In the genomic region with DNA sequence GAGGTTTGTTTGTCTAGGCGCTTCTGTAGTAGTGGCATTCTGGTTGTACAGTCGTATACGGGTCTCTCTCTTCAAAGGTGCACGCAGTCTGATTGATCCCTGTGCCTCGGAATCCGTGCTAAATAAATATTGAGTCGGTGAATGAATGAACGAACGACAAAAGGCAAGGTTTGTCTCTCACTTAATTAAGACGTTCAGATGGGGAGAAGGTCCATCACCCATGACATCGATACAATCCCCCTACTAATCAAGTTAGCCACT, we compare ENCODE assay signal across 8 cellular contexts. TPM values are rescaled to one million over a fixed set of nuclear protein-coding genes. Genes with fewer than 3 reads are reported as not detected.
DNase-seq lines count a peak whose midpoint lies in the region; ATAC-seq and TF ChIP-seq lines count a peak whose summit lies in the region.

No MANE protein-coding gene starts in this region.

- H3K9me3 ChIP-seq in PC-3 (ENCODE audit: low read length) (no peaks in the 10 kb centered on the region), psoas muscle (no peaks in the 10 kb centered on the region)

- peak overlapping the region; percentile 88 for H3K4me2 ChIP-seq in PC-3 (ENCODE audit: low read length)

- H2AFZ ChIP-seq in PC-3 (ENCODE audit: low read length): peak overlapping the region; percentile 98

- BruUV-seq in PC-3 (replicated peaks; lab: Mats Ljungman, UMichigan): TSS peak; percentile 58

- no peak for TF ChIP-seq CTCF in PC-3 (conservative IDR thresholded peaks at IDR 0.05; ENCODE audit: low read depth, low read length)
- no peak for TF ChIP-seq CTCF in endothelial cell (IDR thresholded peaks at IDR 0.05; ENCODE audit: unreplicated experiment)
- TF ChIP-seq CTCF in psoas muscle (IDR thresholded peaks at IDR 0.05): no peak

- intact Hi-C loops in activated naive CD4-positive, alpha-beta T cell treated with anti-CD3 and anti-CD28 coated beads for 36 hours (cut with micrococcal nuclease): loop anchor here (5.0 kb wide), 1 partner anchor 223 kb away; a partner anchor contains a TSS
- intact Hi-C loops in PC-3 (cut with micrococcal nuclease): loop anchor here (5.0 kb wide), 1 partner anchor 38 kb away; no protein-coding TSS in a partner anchor
- intact Hi-C loops in psoas muscle (cut with DNase I): loop anchor here (5.0 to 10.0 kb wide), 3 partner anchors 71 to 89 kb away; a partner anchor contains a TSS

- no peaks in the 10 kb centered on the region for H3K9me2 ChIP-seq in PC-3 (replicated peaks; ENCODE audit: low read length)

- H3K4me1 ChIP-seq in PC-3 (ENCODE audit: insufficient read depth, low read length) (peaks cover 16% of the 10 kb centered on the region), psoas muscle (peaks cover 19% of the 10 kb centered on the region)

- CTCF ChIA-PET in activated naive CD4-positive, alpha-beta T cell treated with anti-CD3 and anti-CD28 coated beads for 36 hours (lab: Charles Lee): no interaction called here
- CTCF ChIA-PET in PC-3 (lab: Charles Lee): no interaction called here

- peak overlapping the region; percentile 79 for H3K4me3 ChIP-seq in PC-3 (ENCODE audit: low read length)
- H3K4me3 ChIP-seq in psoas muscle: peak overlapping the region; percentile 100

- no peak overlapping the region for H3K27ac ChIP-seq in PC-3 (ENCODE audit: low read length)
- peak overlapping the region; percentile 100 for H3K27ac ChIP-seq in psoas muscle

- DNase-seq in activated naive CD4-positive, alpha-beta T cell treated with anti-CD3 and anti-CD28 coated beads for 36 hours: peak; percentile 30
- no peak for DNase-seq in activated naive CD4-positive, alpha-beta T cell (lab: John Stamatoyannopoulos, UW)
- DNase-seq in PC-3 (no peak), endothelial cell (ENCODE audit: low spot score) (no peak), psoas muscle (no peak), DMS153 treated with DMSO at 0.1 percent for 48 hours (lab: John Stamatoyannopoulos, UW; ENCODE audit: unreplicated experiment) (no peak), HuH-7 (ENCODE audit: low spot score) (no peak)

- no peaks in the 10 kb centered on the region for H3K27me3 Mint-ChIP-seq in activated naive CD4-positive, alpha-beta T cell treated with anti-CD3 and anti-CD28 coated beads for 36 hours (ENCODE audit: low read depth)
- H3K27me3 Mint-ChIP-seq in endothelial cell (ENCODE audit: unreplicated experiment): peaks cover 2% of the 10 kb centered on the region

- 0 to 2% (median 0%) methylated on average over 11 of the region's 11 CpGs for WGBS in psoas muscle, 3 donors

- no peaks in the 10 kb centered on the region for H4K20me1 ChIP-seq in PC-3 (ENCODE audit: low read length)

- H3K27ac Mint-ChIP-seq in activated naive CD4-positive, alpha-beta T cell treated with anti-CD3 and anti-CD28 coated beads for 36 hours: peak overlapping the region; percentile 92
- H3K27ac Mint-ChIP-seq in endothelial cell (ENCODE audit: unreplicated experiment): peak overlapping the region; percentile 48

- POLR2A ChIA-PET in PC-3 (lab: Charles Lee; ENCODE audit: unreplicated experiment): no interaction called here

- H3K9ac ChIP-seq in PC-3 (ENCODE audit: low read length): peak overlapping the region; percentile 51; the same call in 1 of the 2 replicates

- no peaks in the 10 kb centered on the region for H3F3A ChIP-seq in PC-3 (ENCODE audit: low read length, unreplicated experiment)

- no peaks in the 10 kb centered on the region for H3K36me3 ChIP-seq in PC-3 (ENCODE audit: low read depth, low read length)
- H3K36me3 ChIP-seq in psoas muscle (ENCODE audit: insufficient read depth in 1 of 2, low read depth in 1 of 2): no peaks in the 10 kb centered on the region

- ATAC-seq in PC-3: no peak
- no peak for ATAC-seq in psoas muscle
- ATAC-seq in HG03175 (IDR thresholded peaks at IDR 0.05; ENCODE audit: unreplicated experiment): no peak

- no peaks in the 10 kb centered on the region for H3K9me3 Mint-ChIP-seq in activated naive CD4-positive, alpha-beta T cell treated with anti-CD3 and anti-CD28 coated beads for 36 hours
- H3K9me3 Mint-ChIP-seq in endothelial cell (ENCODE audit: unreplicated experiment): no peaks in the 10 kb centered on the region

- no peaks in the 10 kb centered on the region for H3K36me3 Mint-ChIP-seq in activated naive CD4-positive, alpha-beta T cell treated with anti-CD3 and anti-CD28 coated beads for 36 hours (ENCODE audit: low read depth)
- H3K36me3 Mint-ChIP-seq in endothelial cell (ENCODE audit: low read depth, unreplicated experiment): no peaks in the 10 kb centered on the region

- H3K27me3 ChIP-seq in PC-3 (ENCODE audit: low read length) (no peaks in the 10 kb centered on the region), psoas muscle (ENCODE audit: insufficient read depth in 3 of 3, low read length in 2 of 3) (peaks cover 0 to 3% (median 0%) of the 10 kb centered on the region in 3 donors)

- H3K4me1 Mint-ChIP-seq in activated naive CD4-positive, alpha-beta T cell treated with anti-CD3 and anti-CD28 coated beads for 36 hours (ENCODE audit: low read depth): peaks cover 35% of the 10 kb centered on the region
- H3K4me1 Mint-ChIP-seq in endothelial cell (ENCODE audit: unreplicated experiment): peaks cover 8% of the 10 kb centered on the region

- H3K79me2 ChIP-seq in PC-3 (ENCODE audit: low read length): no peaks in the 10 kb centered on the region

- peak overlapping the region; percentile 89 for H3K4me3 Mint-ChIP-seq in activated naive CD4-positive, alpha-beta T cell treated with anti-CD3 and anti-CD28 coated beads for 36 hours
- H3K4me3 Mint-ChIP-seq in endothelial cell (ENCODE audit: unreplicated experiment): peak overlapping the region; percentile 92

RNA-seq across cellular contexts. Expression of a gene that starts 0.5 kb away (rescaled TPM):
- total RNA-seq in activated naive CD4-positive, alpha-beta T cell treated with anti-CD3 and anti-CD28 coated beads for 36 hours: 10 to 100 TPM; 17.0 to 18.3 TPM
- total RNA-seq in PC-3 (2014; rRNA removed): 2.0 and 4.9 TPM in 2 replicates
- 19.9 TPM for total RNA-seq in endothelial cell (ENCODE audit: unreplicated experiment)
- 10 to 100 TPM; 13.1 to 17.1 (median 14.0) TPM for total RNA-seq in psoas muscle
- polyA plus RNA-seq in psoas muscle: 1 to 10 TPM in 2 of 3 donors, under 1 TPM in 1; 0.92 to 6.6 (median 4.5) TPM
